Comparison of ENCODE assay signal across 10 cellular contexts in the genomic region with DNA sequence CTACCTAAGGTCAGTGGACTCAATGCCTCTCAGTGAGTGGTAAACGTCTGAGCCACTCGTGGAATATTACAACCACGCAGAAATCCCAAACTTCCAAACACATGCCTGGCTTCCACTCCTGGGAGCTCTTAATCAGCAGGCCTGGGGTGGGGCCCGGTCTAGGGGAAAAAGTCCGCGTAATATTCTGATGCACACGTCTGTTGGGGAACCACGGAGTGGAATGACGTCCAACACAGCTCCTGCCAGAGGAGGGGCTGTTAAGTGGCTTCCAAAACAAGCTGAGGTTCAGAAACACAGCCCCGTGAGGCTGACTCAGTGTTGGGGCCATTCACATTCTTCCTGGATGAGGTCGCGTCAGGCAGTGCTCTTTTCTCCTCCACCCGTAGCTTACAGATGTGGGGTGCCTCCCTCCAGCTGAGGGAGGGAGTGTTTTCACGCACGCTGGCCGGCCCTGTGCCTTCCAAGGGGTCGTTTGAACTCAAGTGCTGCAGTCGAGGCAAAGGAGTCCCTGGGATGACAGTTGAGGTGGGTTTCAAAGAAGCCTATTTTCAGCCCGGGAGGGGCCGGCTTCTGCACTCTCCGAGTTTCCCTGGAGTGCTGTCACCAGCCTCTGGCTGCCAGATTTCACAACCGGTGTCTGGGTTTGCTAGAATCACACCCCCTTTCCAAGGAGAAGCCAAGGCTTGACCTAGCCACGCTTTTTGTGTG.
A peak's percentile ranks its signal among the peaks of the same experiment; 100 is the strongest.
DNase-seq lines count a peak whose midpoint lies in the region; ATAC-seq lines count a peak whose summit lies in the region.
"Had no signal": no experiment of that assay in that cellular context is flagged by ENCODE, and none has a peak within 500 bp of the region (broad histone marks: within the 10 kb centered on the region; RNA-seq: fewer than 3 reads in every experiment).

No MANE protein-coding gene starts in this region.

- H3K4me1 Mint-ChIP-seq in activated naive CD8-positive, alpha-beta T cell treated with anti-CD3 and anti-CD28 coated beads, Interleukin-2, amount 50 U/mL, for 24 hours = no peaks in the 10 kb centered on the region

- no peaks in the 10 kb centered on the region for H3K27me3 ChIP-seq in adipocyte (replicated peaks; ENCODE audit: control insufficient read depth, insufficient read depth, low read length)
- H3K27me3 ChIP-seq in rectal smooth muscle tissue (ENCODE audit: control insufficient read depth, insufficient read depth, low read length) = no peaks in the 10 kb centered on the region
- no peaks in the 10 kb centered on the region for H3K27me3 ChIP-seq in effector memory CD4-positive, alpha-beta T cell (replicated peaks; ENCODE audit: control insufficient read depth, insufficient read depth, low read length, poor library complexity, severe bottlenecking)

- H3K27ac ChIP-seq in rectal smooth muscle tissue (ENCODE audit: low read depth, low read length) = peak overlapping the region; percentile 79
- no peak overlapping the region for H3K27ac ChIP-seq in effector memory CD4-positive, alpha-beta T cell (ENCODE audit: insufficient read depth, low read length, poor library complexity, severe bottlenecking)

- peaks cover 7% of the 10 kb centered on the region for H3K27me3 Mint-ChIP-seq in activated naive CD8-positive, alpha-beta T cell treated with anti-CD3 and anti-CD28 coated beads, Interleukin-2, amount 50 U/mL, for 24 hours

- H3K9ac ChIP-seq in adipocyte (ENCODE audit: low read length) (peak overlapping the region; percentile 81), rectal smooth muscle tissue (ENCODE audit: low read length) (no peak overlapping the region)

- no peak overlapping the region for H3K27ac Mint-ChIP-seq in activated naive CD8-positive, alpha-beta T cell treated with anti-CD3 and anti-CD28 coated beads, Interleukin-2, amount 50 U/mL, for 24 hours

- H3K4me1 ChIP-seq in adipocyte (ENCODE audit: control insufficient read depth, insufficient read depth, low read length) (peaks cover 33% of the 10 kb centered on the region), rectal smooth muscle tissue (ENCODE audit: control insufficient read depth, insufficient read depth, low read length) (peaks cover 13% of the 10 kb centered on the region)
- H3K4me1 ChIP-seq in effector memory CD4-positive, alpha-beta T cell (ENCODE audit: control insufficient read depth, insufficient read depth, low read length, poor library complexity, severe bottlenecking) = no peaks in the 10 kb centered on the region

- H3K4me3 ChIP-seq in adipocyte (ENCODE audit: low read length) = peak overlapping the region; percentile 54
- no peak overlapping the region for H3K4me3 ChIP-seq in rectal smooth muscle tissue (ENCODE audit: low read length)
- no peak overlapping the region for H3K4me3 ChIP-seq in effector memory CD4-positive, alpha-beta T cell (ENCODE audit: insufficient read depth, low read depth, low read length, poor library complexity, severe bottlenecking)

- intact Hi-C loops in cardiac septum (cut with DNase I) = loop anchor here (2.0 kb wide), 2 partner anchors 20 to 70 kb away; no protein-coding TSS in a partner anchor

- no peak for ATAC-seq in activated naive CD8-positive, alpha-beta T cell treated with anti-CD3 and anti-CD28 coated beads, Interleukin-2, amount 50 U/mL, for 24 hours

- H3K36me3 ChIP-seq in adipocyte (ENCODE audit: control insufficient read depth, insufficient read depth, low read length, severe bottlenecking) (no peaks in the 10 kb centered on the region), rectal smooth muscle tissue (ENCODE audit: control insufficient read depth, insufficient read depth, low read length) (no peaks in the 10 kb centered on the region)
- H3K36me3 ChIP-seq in effector memory CD4-positive, alpha-beta T cell (ENCODE audit: control insufficient read depth, insufficient read depth, low read length) = no peaks in the 10 kb centered on the region

- H3K4me3 Mint-ChIP-seq in activated naive CD8-positive, alpha-beta T cell treated with anti-CD3 and anti-CD28 coated beads, Interleukin-2, amount 50 U/mL, for 24 hours = no peak overlapping the region

- peaks cover 28% of the 10 kb centered on the region for H3K9me3 ChIP-seq in adipocyte (ENCODE audit: control insufficient read depth, low read length)
- H3K9me3 ChIP-seq in effector memory CD4-positive, alpha-beta T cell (ENCODE audit: control insufficient read depth, low read length) = no peaks in the 10 kb centered on the region

- H3K36me3 Mint-ChIP-seq in activated naive CD8-positive, alpha-beta T cell treated with anti-CD3 and anti-CD28 coated beads, Interleukin-2, amount 50 U/mL, for 24 hours (ENCODE audit: low read depth) = no peaks in the 10 kb centered on the region

- DNase-seq in EL (peak; percentile 99), adipocyte (ENCODE audit: low read depth) (peak; percentile 98), cardiac septum (ENCODE audit: low spot score) (peak; percentile 88), NCI-H1048 (lab: John Stamatoyannopoulos, UW) (no peak), NCI-H69 (lab: John Stamatoyannopoulos, UW) (no peak)
- DNase-seq in effector memory CD4-positive, alpha-beta T cell = no peak
- no peak for DNase-seq in activated naive CD8-positive, alpha-beta T cell treated with anti-CD3 and anti-CD28 coated beads, Interleukin-2, amount 50 U/mL, for 24 hours
- DNase-seq: DND-41, NCI-H2171 had no signal

- H3K9me3 Mint-ChIP-seq in activated naive CD8-positive, alpha-beta T cell treated with anti-CD3 and anti-CD28 coated beads, Interleukin-2, amount 50 U/mL, for 24 hours = no peaks in the 10 kb centered on the region

Comparison
In these comparisons a context has a peak if more than half of its experiments do, and no peak if none do; other contexts are left out.
1. DNase-seq: peak in EL (single experiment), adipocyte (single experiment) and cardiac septum (single experiment); none in effector memory CD4-positive, alpha-beta T cell (0 of 3), NCI-H1048 (single experiment), activated naive CD8-positive, alpha-beta T cell treated with anti-CD3 and anti-CD28 coated beads, Interleukin-2, amount 50 U/mL, for 24 hours (single experiment) and NCI-H69 (single experiment).